Comparison of ENCODE assay signal across 11 cellular contexts in genomic region chr18:49690307-49690706, GRCh38.
DNase-seq lines count a peak whose midpoint lies in the region; ATAC-seq and TF ChIP-seq lines count a peak whose summit lies in the region.
"Had no signal": no experiment of that assay in that cellular context is flagged by ENCODE, and none has a peak within 500 bp of the region (broad histone marks: within the 10 kb centered on the region; RNA-seq: fewer than 3 reads in every experiment).

No MANE protein-coding gene starts in this region.

- H3K9me3 Mint-ChIP-seq in activated CD8-positive, alpha-beta memory T cell treated with anti-CD3 and anti-CD28 coated beads, Interleukin-2, amount 10 ng/mL, durations not matched to agents 7 days and 5 days (ENCODE audit: low read depth) = no peaks in the 10 kb centered on the region
- H3K9me3 Mint-ChIP-seq: neural crest cell had no signal

- H3K27me3 Mint-ChIP-seq in activated CD8-positive, alpha-beta memory T cell treated with anti-CD3 and anti-CD28 coated beads, Interleukin-2, amount 10 ng/mL, durations not matched to agents 7 days and 5 days = peaks cover 4% of the 10 kb centered on the region

- H3K36me3 ChIP-seq in fibroblast of lung (ENCODE audit: control insufficient read depth, insufficient read depth, low read length) (no peaks in the 10 kb centered on the region), WERI-Rb-1 (no peaks in the 10 kb centered on the region)
- H3K36me3 ChIP-seq: tibial nerve had no signal

- TF ChIP-seq CTCF in fibroblast of lung (conservative IDR thresholded peaks at IDR 0.05 in 1 of 2, IDR thresholded peaks at IDR 0.05 in 1 of 2; ENCODE audit: low read depth in 1 of 2, low read length in 2 of 2) = no peak
- TF ChIP-seq CTCF in WERI-Rb-1 (IDR thresholded peaks at IDR 0.05; ENCODE audit: low read depth, low read length) = no peak

- H3K4me3 ChIP-seq in fibroblast of lung (replicated peaks in 1 of 4; ENCODE audit: control extremely low read depth in 1 of 4, insufficient read depth in 1 of 4, low read depth in 3 of 4, low read length in 4 of 4) = no peak overlapping the region
- no peak overlapping the region for H3K4me3 ChIP-seq in WERI-Rb-1 (ENCODE audit: low read depth, low read length)
- H3K4me3 ChIP-seq: tibial nerve had no signal

- H4K20me1 ChIP-seq in fibroblast of lung (ENCODE audit: control insufficient read depth, extremely low read depth, insufficient read depth, low read length) = no peaks in the 10 kb centered on the region

- H3K36me3 Mint-ChIP-seq in activated CD8-positive, alpha-beta memory T cell treated with anti-CD3 and anti-CD28 coated beads, Interleukin-2, amount 10 ng/mL, durations not matched to agents 7 days and 5 days = no peaks in the 10 kb centered on the region

- no peak for TF ChIP-seq POLR2A in erythroblast (IDR thresholded peaks at IDR 0.05; ENCODE audit: low read length)

- H3K27ac ChIP-seq in fibroblast of lung (ENCODE audit: insufficient read depth, low read length) = peak overlapping the region; percentile 26
- no peak overlapping the region for H3K27ac ChIP-seq in WERI-Rb-1
- H3K27ac ChIP-seq: tibial nerve had no signal

- no peak overlapping the region for H3K9ac ChIP-seq in fibroblast of lung (ENCODE audit: insufficient read depth, low read length)

- H3K4me3 Mint-ChIP-seq in activated CD8-positive, alpha-beta memory T cell treated with anti-CD3 and anti-CD28 coated beads, Interleukin-2, amount 10 ng/mL, durations not matched to agents 7 days and 5 days = no peak overlapping the region
- H3K4me3 Mint-ChIP-seq: neural crest cell had no signal

- H3K27me3 ChIP-seq in fibroblast of lung (ENCODE audit: control insufficient read depth, insufficient read depth, low read length) (no peaks in the 10 kb centered on the region), WERI-Rb-1 (ENCODE audit: insufficient read depth, low read depth, severe bottlenecking) (no peaks in the 10 kb centered on the region)
- H3K27me3 ChIP-seq: tibial nerve had no signal

- no peak overlapping the region for H2AFZ ChIP-seq in fibroblast of lung (ENCODE audit: low read length)

- peaks cover 11% of the 10 kb centered on the region for H3K4me1 ChIP-seq in fibroblast of lung (ENCODE audit: control insufficient read depth, extremely low read depth, insufficient read depth, low read length)

- H3K4me2 ChIP-seq in fibroblast of lung (ENCODE audit: extremely low read depth, insufficient read depth, low read length) = peak overlapping the region; percentile 72

- CTCF ChIA-PET in activated CD8-positive, alpha-beta memory T cell treated with anti-CD3 and anti-CD28 coated beads, Interleukin-2, amount 10 ng/mL, durations not matched to agents 7 days and 5 days (lab: Charles Lee) = no interaction called here

- peak; percentile 36 for ATAC-seq in activated CD8-positive, alpha-beta memory T cell treated with anti-CD3 and anti-CD28 coated beads, Interleukin-2, amount 10 ng/mL, durations not matched to agents 7 days and 5 days

- no peak for DNase-seq in activated CD8-positive, alpha-beta memory T cell treated with anti-CD3 and anti-CD28 coated beads, Interleukin-2, amount 10 ng/mL, durations not matched to agents 7 days and 5 days
- DNase-seq in activated CD8-positive, alpha-beta memory T cell treated with anti-CD3 and anti-CD28 coated beads, Interleukin-2, amount 50 U/mL, for 4 hours = no peak
- DNase-seq in RPMI7951 (ENCODE audit: low read depth) = peak; percentile 91
- DNase-seq in fibroblast of lung (ENCODE audit: low read depth in 2 of 2) = peak; percentile 97 to 98
- DNase-seq in stromal cell of bone marrow (ENCODE audit: low read depth) = peak; percentile 88
- DNase-seq in erythroblast (lab: John Stamatoyannopoulos, UW) = no peak
- no peak for DNase-seq in WERI-Rb-1
- no peak for DNase-seq in HuH-7 (ENCODE audit: low spot score)
- DNase-seq: NCI-H1417 treated with DMSO at 0.1 percent for 48 hours had no signal

- no peaks in the 10 kb centered on the region for H3K79me2 ChIP-seq in fibroblast of lung (ENCODE audit: control insufficient read depth, insufficient read depth, low read length)

- H3K9me3 ChIP-seq in fibroblast of lung (ENCODE audit: control insufficient read depth, insufficient read depth, low read depth, low read length) (no peaks in the 10 kb centered on the region), WERI-Rb-1 (ENCODE audit: severe bottlenecking) (no peaks in the 10 kb centered on the region)
- H3K9me3 ChIP-seq: tibial nerve had no signal

- H3K27ac Mint-ChIP-seq in activated CD8-positive, alpha-beta memory T cell treated with anti-CD3 and anti-CD28 coated beads, Interleukin-2, amount 10 ng/mL, durations not matched to agents 7 days and 5 days = no peak overlapping the region

- peaks cover 12% of the 10 kb centered on the region for H3K4me1 Mint-ChIP-seq in activated CD8-positive, alpha-beta memory T cell treated with anti-CD3 and anti-CD28 coated beads, Interleukin-2, amount 10 ng/mL, durations not matched to agents 7 days and 5 days
- H3K4me1 Mint-ChIP-seq: neural crest cell had no signal

Comparison
In these comparisons a context has a peak if more than half of its experiments do, and no peak if none do; other contexts are left out.
1. DNase-seq: peak in RPMI7951 (single experiment), fibroblast of lung (2 of 2) and stromal cell of bone marrow (single experiment); none in activated CD8-positive, alpha-beta memory T cell treated with anti-CD3 and anti-CD28 coated beads, Interleukin-2, amount 10 ng/mL, durations not matched to agents 7 days and 5 days (single experiment), activated CD8-positive, alpha-beta memory T cell treated with anti-CD3 and anti-CD28 coated beads, Interleukin-2, amount 50 U/mL, for 4 hours (single experiment), erythroblast (0 of 2), WERI-Rb-1 (single experiment) and HuH-7 (single experiment).